17 cellular contexts compared by ENCODE assay signal in genomic region chr3:135224963-135225362, GRCh38.
DNase-seq lines count a peak whose midpoint lies in the region; ATAC-seq, FAIRE-seq and TF ChIP-seq lines count a peak whose summit lies in the region.
"Had no signal": no experiment of that assay in that cellular context is flagged by ENCODE, and none has a peak within 500 bp of the region (broad histone marks: within the 10 kb centered on the region; RNA-seq: fewer than 3 reads in every experiment).

No MANE protein-coding gene starts in this region.

- H3K9me3 Mint-ChIP-seq in activated CD8-positive, alpha-beta memory T cell treated with anti-CD3 and anti-CD28 coated beads, Interleukin-2, amount 10 ng/mL, durations not matched to agents 7 days and 5 days (ENCODE audit: low read depth) = peaks cover 2% of the 10 kb centered on the region

- no peak overlapping the region for H3K4me3 ChIP-seq in GM12878
- H3K4me3 ChIP-seq: BLaER1, PC-9 had no signal

- no peaks in the 10 kb centered on the region for H3K27me3 ChIP-seq in GM12878 (replicated peaks in 1 of 2; ENCODE audit: control insufficient read depth in 2 of 2, insufficient read depth in 2 of 2, low read length in 1 of 2)
- H3K27me3 ChIP-seq: BLaER1 had no signal

- peaks cover 22% of the 10 kb centered on the region for H3K4me1 ChIP-seq in GM12878 (ENCODE audit: control insufficient read depth, insufficient read depth, low read length)

- in situ Hi-C loops in GM12878 (cut with MboI) = no loop called here

- no peak for TF ChIP-seq CTCF in GM12878 (IDR thresholded peaks at IDR 0.05 in 2 of 3, conservative IDR thresholded peaks at IDR 0.05 in 1 of 3; ENCODE audit: control insufficient read depth in 2 of 3, extremely low read depth in 1 of 3, insufficient read depth in 1 of 3, low read depth in 3 of 3, low read length in 3 of 3)

- ATAC-seq in activated CD8-positive, alpha-beta memory T cell treated with anti-CD3 and anti-CD28 coated beads, Interleukin-2, amount 10 ng/mL, durations not matched to agents 7 days and 5 days = no peak
- ATAC-seq in HG03175 (IDR thresholded peaks at IDR 0.05; ENCODE audit: unreplicated experiment) (peak; percentile 52), GM12878 (peak; percentile 72), GM19035 (IDR thresholded peaks at IDR 0.05; ENCODE audit: unreplicated experiment) (no peak), HG03469 (IDR thresholded peaks at IDR 0.05; ENCODE audit: unreplicated experiment) (no peak)

- H3K27ac ChIP-seq in GM12878 (ENCODE audit: control insufficient read depth, insufficient read depth) = no peak overlapping the region; the same call in 1 of the 2 replicates
- H3K27ac ChIP-seq: BLaER1, PC-9, RWPE1 had no signal

- FAIRE-seq in GM12878 (lab: Jason Lieb, UNC) = no peak
- FAIRE-seq: H54 had no signal

- no peak overlapping the region for H3K4me3 Mint-ChIP-seq in activated CD8-positive, alpha-beta memory T cell treated with anti-CD3 and anti-CD28 coated beads, Interleukin-2, amount 10 ng/mL, durations not matched to agents 7 days and 5 days
- H3K4me3 Mint-ChIP-seq: CD4-positive, alpha-beta memory T cell had no signal

- no peaks in the 10 kb centered on the region; the same call in 2 of the 3 replicates for H3K9me3 ChIP-seq in GM12878 (replicated peaks; ENCODE audit: control insufficient read depth, insufficient read depth, low read length)
- H3K9me3 ChIP-seq: BLaER1 had no signal

- no peaks in the 10 kb centered on the region for H3K27me3 Mint-ChIP-seq in activated CD8-positive, alpha-beta memory T cell treated with anti-CD3 and anti-CD28 coated beads, Interleukin-2, amount 10 ng/mL, durations not matched to agents 7 days and 5 days
- H3K27me3 Mint-ChIP-seq: CD4-positive, alpha-beta memory T cell had no signal

- H3K9ac ChIP-seq in GM12878 (ENCODE audit: control insufficient read depth, insufficient read depth, low read length) = no peak overlapping the region
- H3K9ac ChIP-seq: BLaER1 had no signal

- no peak for TF ChIP-seq RAD21 in GM12878 (IDR thresholded peaks at IDR 0.05; ENCODE audit: insufficient read depth, low read depth, low read length)

- H3K4me2 ChIP-seq in GM12878 (ENCODE audit: control insufficient read depth, insufficient read depth) = peak overlapping the region; percentile 59; the same call in 1 of the 2 replicates
- H3K4me2 ChIP-seq: PC-9 had no signal

- POLR2A ChIA-PET in GM12878 (lab: Charles Lee) = interaction anchor here (0.6 to 1.4 kb wide), 3 partner anchors 17 to 292 kb away, joined by 3 read pairs; no protein-coding TSS in a partner anchor

- DNase-seq in activated CD8-positive, alpha-beta memory T cell treated with anti-CD3 and anti-CD28 coated beads, Interleukin-2, amount 10 ng/mL, durations not matched to agents 7 days and 5 days = peak; percentile 26
- DNase-seq in activated CD8-positive, alpha-beta memory T cell treated with anti-CD3 and anti-CD28 coated beads for 24 hours = no peak
- DNase-seq in GM12878 (ENCODE audit: low read depth, low spot score) = peak; percentile 25
- DNase-seq in activated CD4-positive, alpha-beta T cell treated with anti-CD3 and anti-CD28 coated beads, Interleukin-2, amount 50 U/mL, for 1 hour = no peak
- DNase-seq: CD4-positive, alpha-beta memory T cell; DMS153; NCI-H1694; NCI-H2081 treated with DMSO at 0.1 percent for 48 hours; NCI-H524; PC-9; SIG-M5 had no signal

- H3K4me1 Mint-ChIP-seq in activated CD8-positive, alpha-beta memory T cell treated with anti-CD3 and anti-CD28 coated beads, Interleukin-2, amount 10 ng/mL, durations not matched to agents 7 days and 5 days = peaks cover 1% of the 10 kb centered on the region

- TF ChIP-seq EP300 in GM12878 (IDR thresholded peaks at IDR 0.05; ENCODE audit: borderline replicate concordance in 1 of 2, control insufficient read depth in 1 of 2, low read depth in 2 of 2, low read length in 2 of 2) = no peak

- no peak overlapping the region for H2AFZ ChIP-seq in GM12878 (ENCODE audit: control insufficient read depth, low read depth, low read length)
- H2AFZ ChIP-seq: PC-9 had no signal

- H3K36me3 ChIP-seq in GM12878 (ENCODE audit: control insufficient read depth in 2 of 2, insufficient read depth in 2 of 2, low read length in 1 of 2) = no peaks in the 10 kb centered on the region; a peak in 1 of 4 replicates
- H3K36me3 ChIP-seq: BLaER1 had no signal

- no TSS peak for BruUV-seq in GM12878 (replicated peaks; lab: Mats Ljungman, UMichigan)

- H3K27ac Mint-ChIP-seq in activated CD8-positive, alpha-beta memory T cell treated with anti-CD3 and anti-CD28 coated beads, Interleukin-2, amount 10 ng/mL, durations not matched to agents 7 days and 5 days = no peak overlapping the region
- H3K27ac Mint-ChIP-seq: CD4-positive, alpha-beta memory T cell had no signal

- TF ChIP-seq POLR2A in GM12878 (IDR thresholded peaks at IDR 0.05; ENCODE audit: low read depth, low read length) = no peak

- SMC1A ChIA-PET in GM12878 (lab: Charles Lee; ENCODE audit: uncharacterized antibody, unreplicated experiment) = interaction anchor here (0.9 to 2.8 kb wide), 13 partner anchors 12 to 430 kb away, joined by 3 to 13 read pairs (median 6); partner anchors contain the start of gene EPHB1

- intact Hi-C loops in GM12878 (cut with micrococcal nuclease; ENCODE audit: unreplicated experiment) = no loop called here

- H3K36me3 Mint-ChIP-seq in activated CD8-positive, alpha-beta memory T cell treated with anti-CD3 and anti-CD28 coated beads, Interleukin-2, amount 10 ng/mL, durations not matched to agents 7 days and 5 days = no peaks in the 10 kb centered on the region
- H3K36me3 Mint-ChIP-seq: CD4-positive, alpha-beta memory T cell had no signal

- 9% methylated on average over 4 of the region's 4 CpGs for WGBS in GM12878 (ENCODE audit: insufficient coverage, insufficient replicate concordance, low lambda C conversion rate, missing lambda C conversion rate)

- RAD21 ChIA-PET in GM12878 (lab: Charles Lee; ENCODE audit: unreplicated experiment) = interaction anchor here (1.0 to 3.3 kb wide), 15 partner anchors 12 to 430 kb away, joined by 3 to 28 read pairs (median 5); partner anchors contain the start of gene EPHB1

- CTCF ChIA-PET in activated CD8-positive, alpha-beta memory T cell treated with anti-CD3 and anti-CD28 coated beads, Interleukin-2, amount 10 ng/mL, durations not matched to agents 7 days and 5 days (lab: Charles Lee) = no interaction called here
- CTCF ChIA-PET in GM12878 (lab: Yijun Ruan, JAX) = interaction anchor here (0.8 to 3.0 kb wide), 9 partner anchors 12 to 470 kb away, joined by 3 to 13 read pairs (median 6); partner anchors contain the start of gene EPHB1

- H4K20me1 ChIP-seq in GM12878 (ENCODE audit: control insufficient read depth, insufficient read depth) = no peaks in the 10 kb centered on the region
- H4K20me1 ChIP-seq: BLaER1 had no signal

- H3K79me2 ChIP-seq in GM12878 (ENCODE audit: control insufficient read depth, insufficient read depth, low read length) = no peaks in the 10 kb centered on the region

TF ChIP-seq in GM12878, 131 proteins besides CTCF, POLR2A, EP300 and RAD21 (continues in another document):
- peak; percentile 44; the same call in 1 of the 2 replicates for TF ChIP-seq NBN (IDR thresholded peaks at IDR 0.05)
- TF ChIP-seq SKIL (IDR thresholded peaks at IDR 0.05; ENCODE audit: low read depth, poor library complexity, severe bottlenecking) = no peak
- TF ChIP-seq KLF5 (IDR thresholded peaks at IDR 0.05; ENCODE audit: partially characterized antibody) = no peak
- no peak for TF ChIP-seq PAX8 (IDR thresholded peaks at IDR 0.05)
- TF ChIP-seq ZNF24 (IDR thresholded peaks at IDR 0.05) = no peak
- TF ChIP-seq SIX5 (IDR thresholded peaks at IDR 0.05; ENCODE audit: low read depth, low read length, severe bottlenecking) = no peak
- TF ChIP-seq SIN3A (IDR thresholded peaks at IDR 0.05; ENCODE audit: low read depth, low read length) = no peak
- TF ChIP-seq RBBP5 (conservative IDR thresholded peaks at IDR 0.05) = no peak
- no peak for TF ChIP-seq PAX5 (IDR thresholded peaks at IDR 0.05; ENCODE audit: borderline replicate concordance, low read depth, low read length)
- no peak for TF ChIP-seq JUNB (IDR thresholded peaks at IDR 0.05)
- no peak for TF ChIP-seq MTA3 (IDR thresholded peaks at IDR 0.05; ENCODE audit: borderline replicate concordance, low read length)
- TF ChIP-seq, protein P1, sequence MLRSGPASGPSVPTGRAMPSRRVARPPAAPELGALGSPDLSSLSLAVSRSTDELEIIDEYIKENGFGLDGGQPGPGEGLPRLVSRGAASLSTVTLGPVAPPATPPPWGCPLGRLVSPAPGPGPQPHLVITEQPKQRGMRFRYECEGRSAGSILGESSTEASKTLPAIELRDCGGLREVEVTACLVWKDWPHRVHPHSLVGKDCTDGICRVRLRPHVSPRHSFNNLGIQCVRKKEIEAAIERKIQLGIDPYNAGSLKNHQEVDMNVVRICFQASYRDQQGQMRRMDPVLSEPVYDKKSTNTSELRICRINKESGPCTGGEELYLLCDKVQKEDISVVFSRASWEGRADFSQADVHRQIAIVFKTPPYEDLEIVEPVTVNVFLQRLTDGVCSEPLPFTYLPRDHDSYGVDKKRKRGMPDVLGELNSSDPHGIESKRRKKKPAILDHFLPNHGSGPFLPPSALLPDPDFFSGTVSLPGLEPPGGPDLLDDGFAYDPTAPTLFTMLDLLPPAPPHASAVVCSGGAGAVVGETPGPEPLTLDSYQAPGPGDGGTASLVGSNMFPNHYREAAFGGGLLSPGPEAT (IDR thresholded peaks at IDR 0.05; ENCODE audit: low read depth) = 0 out of 2 replicates have a peak, but pooled peaks have one; percentile 22
- no peak for TF ChIP-seq HDGF (IDR thresholded peaks at IDR 0.05)
- TF ChIP-seq ZNF622 (IDR thresholded peaks at IDR 0.05) = no peak
- TF ChIP-seq GABPA (IDR thresholded peaks at IDR 0.05; ENCODE audit: low read depth) = no peak
- 0 out of 2 replicates have a peak, but pooled peaks have one; percentile 31 for TF ChIP-seq IKZF1 (conservative IDR thresholded peaks at IDR 0.05)
- peak; percentile 56; the same call in 1 of the 2 replicates for TF ChIP-seq TCF12 (IDR thresholded peaks at IDR 0.05; ENCODE audit: low read depth, low read length)

Comparison
In these comparisons a context has a peak if more than half of its experiments do, and no peak if none do; other contexts are left out.
1. DNase-seq: peak in activated CD8-positive, alpha-beta memory T cell treated with anti-CD3 and anti-CD28 coated beads, Interleukin-2, amount 10 ng/mL, durations not matched to agents 7 days and 5 days (single experiment) and GM12878 (single experiment); none in activated CD8-positive, alpha-beta memory T cell treated with anti-CD3 and anti-CD28 coated beads for 24 hours (single experiment) and activated CD4-positive, alpha-beta T cell treated with anti-CD3 and anti-CD28 coated beads, Interleukin-2, amount 50 U/mL, for 1 hour (single experiment).
2. ATAC-seq: peak in HG03175 (single experiment) and GM12878 (single experiment); none in activated CD8-positive, alpha-beta memory T cell treated with anti-CD3 and anti-CD28 coated beads, Interleukin-2, amount 10 ng/mL, durations not matched to agents 7 days and 5 days (single experiment), GM19035 (single experiment) and HG03469 (single experiment).